Comparison of ENCODE assay signal across 1 cellular context in genomic region chrX:50469206-50469605, GRCh38.
TF ChIP-seq lines count a peak whose summit lies in the region.

No MANE protein-coding gene starts in this region.

TF ChIP-seq in WTC11, 78 proteins besides CTCF, POLR2A, EP300 and RAD21 (continued from another document):
- TF ChIP-seq MLX (CRISPR knock-in tag; IDR thresholded peaks at IDR 0.05): no peak
- no peak for TF ChIP-seq ZNF263 (CRISPR knock-in tag; IDR thresholded peaks at IDR 0.05; ENCODE audit: low read depth)
- no peak for TF ChIP-seq ZBTB21 (CRISPR knock-in tag; IDR thresholded peaks at IDR 0.05; ENCODE audit: borderline replicate concordance)
- no peak for TF ChIP-seq ZNF232 (CRISPR knock-in tag; IDR thresholded peaks at IDR 0.05)
- TF ChIP-seq RELA (CRISPR knock-in tag; IDR thresholded peaks at IDR 0.05; ENCODE audit: borderline replicate concordance): no peak
- TF ChIP-seq EMX1 (CRISPR knock-in tag; IDR thresholded peaks at IDR 0.05): no peak
- TF ChIP-seq ESRRA (CRISPR knock-in tag; IDR thresholded peaks at IDR 0.05; ENCODE audit: borderline replicate concordance): no peak
- no peak for TF ChIP-seq GABPB1 (CRISPR knock-in tag; IDR thresholded peaks at IDR 0.05)
- TF ChIP-seq NFE2L1 (CRISPR knock-in tag; IDR thresholded peaks at IDR 0.05): no peak
- TF ChIP-seq HMGA2 (CRISPR knock-in tag; IDR thresholded peaks at IDR 0.05): no peak
- TF ChIP-seq NR3C1 (CRISPR knock-in tag; conservative IDR thresholded peaks at IDR 0.05; ENCODE audit: low read depth): no peak
- no peak for TF ChIP-seq ZNF317 (CRISPR knock-in tag; IDR thresholded peaks at IDR 0.05; ENCODE audit: borderline replicate concordance, low read depth)
- no peak for TF ChIP-seq ZBTB43 (CRISPR knock-in tag; IDR thresholded peaks at IDR 0.05)
- no peak for TF ChIP-seq ZNF281 (CRISPR knock-in tag; IDR thresholded peaks at IDR 0.05)
- no peak for TF ChIP-seq NFYB (CRISPR knock-in tag; conservative IDR thresholded peaks at IDR 0.05; ENCODE audit: low read depth)
